8 cellular contexts compared by ENCODE assay signal in genomic region chr1:28668956-28669719, GRCh38. TPM values are rescaled to one million over a fixed set of nuclear protein-coding genes. Genes with fewer than 3 reads are reported as not detected.
DNase-seq lines count a peak whose midpoint lies in the region; ATAC-seq and TF ChIP-seq lines count a peak whose summit lies in the region.

No MANE protein-coding gene starts in this region.

- H2AFZ ChIP-seq in OCI-LY7 (ENCODE audit: low read length) (no peak overlapping the region), fibroblast of lung (ENCODE audit: low read length) (peak overlapping the region; percentile 27), neural progenitor cell (replicated peaks) (no peak overlapping the region)

- H3K27me3 ChIP-seq in fibroblast of lung (ENCODE audit: control insufficient read depth, insufficient read depth, low read length) (no peaks in the 10 kb centered on the region), neural progenitor cell (no peaks in the 10 kb centered on the region), thoracic aorta (replicated peaks; ENCODE audit: insufficient read depth) (no peaks in the 10 kb centered on the region)

- H3K27ac Mint-ChIP-seq in activated T-helper 1 cell treated with anti-CD3 and anti-CD28 coated beads, Interleukin-12 subunit alpha, Interleukin-12 subunit beta, Interleukin-2, Interleukin-4 antibody, amounts not matched to agents 30 ng/mL and 10 ng/mL and 1 ng/mL, durations not matched to agents 14 hours and 24 hours and 36 hours = peak overlapping the region; percentile 98
- H3K27ac Mint-ChIP-seq in neural progenitor cell = peak overlapping the region; percentile 6

- H3K9me3 Mint-ChIP-seq in activated T-helper 1 cell treated with anti-CD3 and anti-CD28 coated beads, Interleukin-12 subunit alpha, Interleukin-12 subunit beta, Interleukin-2, Interleukin-4 antibody, amounts not matched to agents 30 ng/mL and 10 ng/mL and 1 ng/mL, durations not matched to agents 14 hours and 24 hours and 36 hours = no peaks in the 10 kb centered on the region
- H3K9me3 Mint-ChIP-seq in neural progenitor cell = no peaks in the 10 kb centered on the region

- H3K9ac ChIP-seq in fibroblast of lung (ENCODE audit: insufficient read depth, low read length) = peak overlapping the region; percentile 95
- peak overlapping the region; percentile 90 for H3K9ac ChIP-seq in neural progenitor cell

- H3K9me3 ChIP-seq in OCI-LY7 (ENCODE audit: low read length) (no peaks in the 10 kb centered on the region), fibroblast of lung (ENCODE audit: control insufficient read depth, insufficient read depth, low read depth, low read length) (no peaks in the 10 kb centered on the region), neural progenitor cell (ENCODE audit: low read depth) (no peaks in the 10 kb centered on the region), thoracic aorta (no peaks in the 10 kb centered on the region)

- intact Hi-C loops in OCI-LY7 (cut with micrococcal nuclease; ENCODE audit: unreplicated experiment) = loop anchor here (1.0 kb wide), 2 partner anchors 21 to 68 kb away; partner anchors contain the start of gene RNU11
- intact Hi-C loops in activated T-helper 1 cell treated with anti-CD3 and anti-CD28 coated beads, Interleukin-12 subunit alpha, Interleukin-12 subunit beta, Interleukin-2, Interleukin-4 antibody, amounts not matched to agents 30 ng/mL and 10 ng/mL and 1 ng/mL, durations not matched to agents 14 hours and 24 hours and 36 hours (cut with micrococcal nuclease) = loop anchor here (1.0 to 5.0 kb wide), 6 partner anchors 21 to 512 kb away; partner anchors contain the start of genes RNU11, SRSF4, TAF12 and YTHDF2

- peaks cover 3% of the 10 kb centered on the region for H3K36me3 Mint-ChIP-seq in activated T-helper 1 cell treated with anti-CD3 and anti-CD28 coated beads, Interleukin-12 subunit alpha, Interleukin-12 subunit beta, Interleukin-2, Interleukin-4 antibody, amounts not matched to agents 30 ng/mL and 10 ng/mL and 1 ng/mL, durations not matched to agents 14 hours and 24 hours and 36 hours (ENCODE audit: low read depth)
- H3K36me3 Mint-ChIP-seq in neural progenitor cell = no peaks in the 10 kb centered on the region

- H3F3A ChIP-seq in neural progenitor cell (ENCODE audit: low read depth) = peaks cover 43% of the 10 kb centered on the region

- ATAC-seq in HG03280 (IDR thresholded peaks at IDR 0.05; ENCODE audit: unreplicated experiment) = peak; percentile 52
- ATAC-seq in thoracic aorta (ENCODE audit: insufficient number of reproducible peaks, low FRiP score, low read depth) = peak; percentile 67

- no peaks in the 10 kb centered on the region for H3K9me2 ChIP-seq in OCI-LY7 (ENCODE audit: insufficient read depth, low read length)

- BruUV-seq in OCI-LY7 (replicated peaks; lab: Mats Ljungman, UMichigan) = TSS peak; percentile 96

- peak overlapping the region; percentile 93 for H3K27ac ChIP-seq in OCI-LY7 (ENCODE audit: low read depth, low read length, poor library complexity, severe bottlenecking)
- peak overlapping the region; percentile 94 for H3K27ac ChIP-seq in fibroblast of lung (ENCODE audit: insufficient read depth, low read length)
- H3K27ac ChIP-seq in neural progenitor cell = peak overlapping the region; percentile 97
- peak overlapping the region; percentile 99 to 100 for H3K27ac ChIP-seq in thoracic aorta

- H3K79me2 ChIP-seq in OCI-LY7 (ENCODE audit: insufficient read depth, low read depth, low read length) = peaks cover 37% of the 10 kb centered on the region
- peaks cover 10% of the 10 kb centered on the region for H3K79me2 ChIP-seq in fibroblast of lung (ENCODE audit: control insufficient read depth, insufficient read depth, low read length)
- H3K79me2 ChIP-seq in neural progenitor cell (ENCODE audit: low read depth) = peaks cover 48% of the 10 kb centered on the region

- CTCF ChIA-PET in OCI-LY7 (lab: Charles Lee; ENCODE audit: unreplicated experiment) = interaction anchor here (0.9 kb wide), 1 partner anchor 26 kb away, joined by 3 read pairs; no protein-coding TSS in a partner anchor

- peaks cover 13% of the 10 kb centered on the region for H3K4me1 ChIP-seq in OCI-LY7 (ENCODE audit: insufficient read depth, low read length, poor library complexity, severe bottlenecking)
- H3K4me1 ChIP-seq in fibroblast of lung (ENCODE audit: control insufficient read depth, extremely low read depth, insufficient read depth, low read length) = no peaks in the 10 kb centered on the region
- peaks cover 7% of the 10 kb centered on the region for H3K4me1 ChIP-seq in neural progenitor cell
- peaks cover 4 to 11% of the 10 kb centered on the region in 2 donors for H3K4me1 ChIP-seq in thoracic aorta (ENCODE audit: control insufficient read depth in 1 of 2, low read depth in 2 of 2)

- TF ChIP-seq POLR2A in GM19099 (IDR thresholded peaks at IDR 0.05; ENCODE audit: extremely low read depth, insufficient read length, low read depth) = peak; percentile 68

- DNase-seq in C1 segment of cervical spinal cord (lab: John Stamatoyannopoulos, UW) = peak in 13 of 14 donors; percentile 12 to 83 (median 48)
- DNase-seq in OCI-LY7 (ENCODE audit: low spot score) = peak; percentile 82
- DNase-seq in activated T-helper 1 cell treated with anti-CD3 and anti-CD28 coated beads, Interleukin-12 subunit alpha, Interleukin-12 subunit beta, Interleukin-2, Interleukin-4 antibody, amounts not matched to agents 30 ng/mL and 10 ng/mL and 1 ng/mL, durations not matched to agents 14 hours and 24 hours and 36 hours (ENCODE audit: low spot score) = peak; percentile 22
- DNase-seq in fibroblast of lung (ENCODE audit: low read depth in 2 of 2) = peak; percentile 38 to 55
- peak; percentile 64 for DNase-seq in neural progenitor cell (ENCODE audit: low spot score)
- no peak for DNase-seq in thoracic aorta (ENCODE audit: low spot score)

- H3K4me1 Mint-ChIP-seq in activated T-helper 1 cell treated with anti-CD3 and anti-CD28 coated beads, Interleukin-12 subunit alpha, Interleukin-12 subunit beta, Interleukin-2, Interleukin-4 antibody, amounts not matched to agents 30 ng/mL and 10 ng/mL and 1 ng/mL, durations not matched to agents 14 hours and 24 hours and 36 hours (ENCODE audit: low read depth) = peaks cover 11% of the 10 kb centered on the region
- H3K4me1 Mint-ChIP-seq in neural progenitor cell = peaks cover 14% of the 10 kb centered on the region

- TF ChIP-seq CTCF in OCI-LY7 (conservative IDR thresholded peaks at IDR 0.05; ENCODE audit: low read length) = no peak
- TF ChIP-seq CTCF in fibroblast of lung (conservative IDR thresholded peaks at IDR 0.05 in 1 of 2, IDR thresholded peaks at IDR 0.05 in 1 of 2; ENCODE audit: low read depth in 1 of 2, low read length in 2 of 2) = no peak
- TF ChIP-seq CTCF in neural progenitor cell (IDR thresholded peaks at IDR 0.05) = no peak
- no peak for TF ChIP-seq CTCF in thoracic aorta (IDR thresholded peaks at IDR 0.05)

- H3K27me3 Mint-ChIP-seq in activated T-helper 1 cell treated with anti-CD3 and anti-CD28 coated beads, Interleukin-12 subunit alpha, Interleukin-12 subunit beta, Interleukin-2, Interleukin-4 antibody, amounts not matched to agents 30 ng/mL and 10 ng/mL and 1 ng/mL, durations not matched to agents 14 hours and 24 hours and 36 hours (ENCODE audit: insufficient read depth) = no peaks in the 10 kb centered on the region
- peaks cover 6% of the 10 kb centered on the region for H3K27me3 Mint-ChIP-seq in neural progenitor cell (ENCODE audit: insufficient read depth, low read depth)

- H3K4me3 ChIP-seq in OCI-LY7 (ENCODE audit: low read depth, low read length, poor library complexity, severe bottlenecking) (peak overlapping the region; percentile 87), fibroblast of lung (replicated peaks in 1 of 4; ENCODE audit: control extremely low read depth in 1 of 4, insufficient read depth in 1 of 4, low read depth in 3 of 4, low read length in 4 of 4) (peak overlapping the region; percentile 79 to 94 (median 87)), neural progenitor cell (peak overlapping the region; percentile 100), thoracic aorta (peak overlapping the region; percentile 100)

- H4K20me1 ChIP-seq in OCI-LY7 (ENCODE audit: insufficient read depth, low read length) = no peaks in the 10 kb centered on the region
- H4K20me1 ChIP-seq in fibroblast of lung (ENCODE audit: control insufficient read depth, extremely low read depth, insufficient read depth, low read length) = no peaks in the 10 kb centered on the region
- H4K20me1 ChIP-seq in neural progenitor cell (ENCODE audit: low read depth) = no peaks in the 10 kb centered on the region

- H3K4me3 Mint-ChIP-seq in activated T-helper 1 cell treated with anti-CD3 and anti-CD28 coated beads, Interleukin-12 subunit alpha, Interleukin-12 subunit beta, Interleukin-2, Interleukin-4 antibody, amounts not matched to agents 30 ng/mL and 10 ng/mL and 1 ng/mL, durations not matched to agents 14 hours and 24 hours and 36 hours = peak overlapping the region; percentile 90
- peak overlapping the region; percentile 91 for H3K4me3 Mint-ChIP-seq in neural progenitor cell

- H3K36me3 ChIP-seq in OCI-LY7 (ENCODE audit: insufficient read depth, low read length) (no peaks in the 10 kb centered on the region), fibroblast of lung (ENCODE audit: control insufficient read depth, insufficient read depth, low read length) (no peaks in the 10 kb centered on the region), neural progenitor cell (no peaks in the 10 kb centered on the region), thoracic aorta (no peaks in the 10 kb centered on the region)

- H3K4me2 ChIP-seq in OCI-LY7 (ENCODE audit: low read length) = peak overlapping the region; percentile 75
- peak overlapping the region; percentile 95 for H3K4me2 ChIP-seq in fibroblast of lung (ENCODE audit: extremely low read depth, insufficient read depth, low read length)
- H3K4me2 ChIP-seq in neural progenitor cell = peak overlapping the region; percentile 80

- POLR2A ChIA-PET in OCI-LY7 (lab: Charles Lee) = interaction anchor here (0.6 to 2.4 kb wide), 9 partner anchors 9 to 341 kb away, joined by 3 to 30 read pairs (median 3); partner anchors contain the start of genes MED18, TAF12 and YTHDF2

RNA-seq across cellular contexts. Expression of gene GMEB1, which starts 0.6 kb away (rescaled TPM):
- 12.5 and 13.0 TPM in 2 replicates for total RNA-seq in OCI-LY7 (2014; rRNA removed; shearing (Covaris generic))
- 22.5 and 25.9 TPM in 2 replicates for total RNA-seq in OCI-LY7 (2022)
- 27.2 and 30.3 TPM in 2 replicates for total RNA-seq in activated T-helper 1 cell treated with anti-CD3 and anti-CD28 coated beads, Interleukin-12 subunit alpha, Interleukin-12 subunit beta, Interleukin-2, Interleukin-4 antibody, amounts not matched to agents 30 ng/mL and 10 ng/mL and 1 ng/mL, durations not matched to agents 14 hours and 24 hours and 36 hours
- total RNA-seq in fibroblast of lung = 5.4 and 6.2 TPM in 2 replicates
- 8.9 and 9.4 TPM in 2 replicates for polyA plus RNA-seq in fibroblast of lung
- polyA plus RNA-seq in fibroblast of lung (2012) = 7.4 and 7.8 TPM in 2 replicates
- polyA minus RNA-seq in fibroblast of lung (ENCODE audit: low replicate concordance) = 16.5 and 24.7 TPM in 2 replicates
- 12.1 and 16.1 TPM in 2 replicates for total RNA-seq in neural progenitor cell (ENCODE audit: low replicate concordance)
- total RNA-seq in thoracic aorta = 10 to 100 TPM in 1 of 2 donors, 1 to 10 TPM in 1; 4.7 to 15.5 TPM

RNA-seq across cellular contexts. Expression of gene RNU11, which starts 20.7 kb away (rescaled TPM):
- not detected in 2 replicates for total RNA-seq in OCI-LY7 (2014; rRNA removed; shearing (Covaris generic))
- not detected in 2 replicates for total RNA-seq in OCI-LY7 (2022)
- total RNA-seq in activated T-helper 1 cell treated with anti-CD3 and anti-CD28 coated beads, Interleukin-12 subunit alpha, Interleukin-12 subunit beta, Interleukin-2, Interleukin-4 antibody, amounts not matched to agents 30 ng/mL and 10 ng/mL and 1 ng/mL, durations not matched to agents 14 hours and 24 hours and 36 hours = not detected in 2 replicates
- total RNA-seq in fibroblast of lung = not detected in 2 replicates
- polyA plus RNA-seq in fibroblast of lung = not detected in 2 replicates
- not detected in 2 replicates for polyA plus RNA-seq in fibroblast of lung (2012)
- polyA minus RNA-seq in fibroblast of lung (ENCODE audit: low replicate concordance) = not detected in 2 replicates
- total RNA-seq in neural progenitor cell (ENCODE audit: low replicate concordance) = not detected in 2 replicates
- total RNA-seq in thoracic aorta = not detected

RNA-seq across cellular contexts. Expression of gene TAF12, which starts 26.3 kb away (rescaled TPM):
- 30.1 and 31.0 TPM in 2 replicates for total RNA-seq in OCI-LY7 (2014; rRNA removed; shearing (Covaris generic))
- 32.4 and 34.9 TPM in 2 replicates for total RNA-seq in OCI-LY7 (2022)
- 32.8 and 33.9 TPM in 2 replicates for total RNA-seq in activated T-helper 1 cell treated with anti-CD3 and anti-CD28 coated beads, Interleukin-12 subunit alpha, Interleukin-12 subunit beta, Interleukin-2, Interleukin-4 antibody, amounts not matched to agents 30 ng/mL and 10 ng/mL and 1 ng/mL, durations not matched to agents 14 hours and 24 hours and 36 hours
- 52.2 and 52.4 TPM in 2 replicates for total RNA-seq in fibroblast of lung
- polyA plus RNA-seq in fibroblast of lung = 49.7 and 66.2 TPM in 2 replicates
- 38.4 and 41.3 TPM in 2 replicates for polyA plus RNA-seq in fibroblast of lung (2012)
- polyA minus RNA-seq in fibroblast of lung (ENCODE audit: low replicate concordance) = 2.1 and 8.4 TPM in 2 replicates
- 26.3 and 45.2 TPM in 2 replicates for total RNA-seq in neural progenitor cell (ENCODE audit: low replicate concordance)
- 10 to 100 TPM; 11.7 to 17.2 TPM for total RNA-seq in thoracic aorta
